ENCODE assay signal across 24 cellular contexts in the genomic region with DNA sequence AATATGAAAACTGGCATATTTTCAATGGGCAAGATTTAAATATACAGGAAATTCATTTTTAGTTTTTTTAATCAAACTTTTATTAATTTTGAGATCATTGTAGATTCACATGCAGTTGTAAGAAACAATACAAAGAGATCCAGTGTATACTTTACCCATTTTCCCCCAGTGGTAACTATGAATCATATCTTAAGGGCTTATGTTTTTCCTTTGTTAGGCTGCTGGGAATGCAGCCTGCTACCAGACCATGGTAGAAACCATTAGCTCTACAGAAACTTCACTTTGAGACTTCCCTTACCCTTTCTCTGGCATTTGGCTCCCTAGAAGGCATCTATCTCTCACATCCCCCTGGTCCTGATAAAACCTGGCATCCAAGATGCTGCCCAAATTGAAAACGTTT.
DNase-seq lines count a peak whose midpoint lies in the region; ATAC-seq and TF ChIP-seq lines count a peak whose summit lies in the region.
"Had no signal": no experiment of that assay in that cellular context is flagged by ENCODE, and none has a peak within 500 bp of the region (broad histone marks: within the 10 kb centered on the region; RNA-seq: fewer than 3 reads in every experiment).

No MANE protein-coding gene starts in this region.

- H3K9me3 Mint-ChIP-seq in chondrocyte (ENCODE audit: low read depth), result peaks cover 10% of the 10 kb centered on the region
- H3K9me3 Mint-ChIP-seq: activated T-helper 1 cell treated with anti-CD3 and anti-CD28 coated beads, Interleukin-12 subunit alpha, Interleukin-12 subunit beta, Interleukin-2, Interleukin-4 antibody, amounts not matched to agents 30 ng/mL and 10 ng/mL and 1 ng/mL, durations not matched to agents 14 hours and 24 hours and 36 hours; dendritic cell treated with granulocyte-macrophage colony-stimulating factor and Interleukin-4, amounts not matched to agents 40 ng/mL and 50 ng/mL, for 4 days had no signal

- no peaks in the 10 kb centered on the region for H3K36me3 Mint-ChIP-seq in chondrocyte (ENCODE audit: low read depth)
- H3K36me3 Mint-ChIP-seq: activated CD8-positive, alpha-beta memory T cell treated with anti-CD3 and anti-CD28 coated beads, Interleukin-2, amount 10 ng/mL, durations not matched to agents 7 days and 5 days; activated naive CD8-positive, alpha-beta T cell had no signal

- CTCF ChIA-PET in BJ (lab: Yijun Ruan, JAX), result no interaction called here

- H3K27me3 ChIP-seq in BJ (ENCODE audit: control insufficient read depth, insufficient read depth, low read length), result no peaks in the 10 kb centered on the region
- H3K27me3 ChIP-seq: brain microvascular endothelial cell, tibial nerve had no signal

- H3K27me3 Mint-ChIP-seq in chondrocyte (ENCODE audit: low read depth), result no peaks in the 10 kb centered on the region
- H3K27me3 Mint-ChIP-seq: activated CD8-positive, alpha-beta memory T cell treated with anti-CD3 and anti-CD28 coated beads, Interleukin-2, amount 10 ng/mL, durations not matched to agents 7 days and 5 days; activated naive CD8-positive, alpha-beta T cell; dendritic cell treated with granulocyte-macrophage colony-stimulating factor and Interleukin-4, amounts not matched to agents 40 ng/mL and 50 ng/mL, for 4 days; progenitor cell of endocrine pancreas had no signal

- ATAC-seq in GM19463 (IDR thresholded peaks at IDR 0.05; ENCODE audit: unreplicated experiment), result no peak
- ATAC-seq in GM19328 (IDR thresholded peaks at IDR 0.05; ENCODE audit: unreplicated experiment), result no peak
- ATAC-seq: activated CD8-positive, alpha-beta memory T cell treated with anti-CD3 and anti-CD28 coated beads, Interleukin-2, amount 10 ng/mL, durations not matched to agents 7 days and 5 days; left colon had no signal

- no peak overlapping the region for H3K27ac ChIP-seq in caudate nucleus (ENCODE audit: low read depth, low read length)
- H3K27ac ChIP-seq: HL-60, skin epidermis, tibial nerve had no signal

- H3K27ac Mint-ChIP-seq in chondrocyte (ENCODE audit: unreplicated experiment), result peak overlapping the region; percentile 65
- H3K27ac Mint-ChIP-seq: activated CD8-positive, alpha-beta memory T cell treated with anti-CD3 and anti-CD28 coated beads, Interleukin-2, amount 10 ng/mL, durations not matched to agents 7 days and 5 days; activated naive CD8-positive, alpha-beta T cell; activated T-helper 1 cell treated with anti-CD3 and anti-CD28 coated beads, Interleukin-12 subunit alpha, Interleukin-12 subunit beta, Interleukin-2, Interleukin-4 antibody, amounts not matched to agents 30 ng/mL and 10 ng/mL and 1 ng/mL, durations not matched to agents 14 hours and 24 hours and 36 hours; dendritic cell treated with granulocyte-macrophage colony-stimulating factor and Interleukin-4, amounts not matched to agents 40 ng/mL and 50 ng/mL, for 4 days; nephron progenitor cell; progenitor cell of endocrine pancreas had no signal

- H3K4me3 ChIP-seq in BJ (ENCODE audit: low read depth, low read length), result no peak overlapping the region
- H3K4me3 ChIP-seq: skin epidermis, tibial nerve had no signal

- H3K36me3 ChIP-seq in BJ (ENCODE audit: control insufficient read depth, insufficient read depth, low read length), result no peaks in the 10 kb centered on the region
- H3K36me3 ChIP-seq: brain microvascular endothelial cell, tibial nerve had no signal

- no peak overlapping the region for H3K4me3 Mint-ChIP-seq in chondrocyte (ENCODE audit: unreplicated experiment)
- H3K4me3 Mint-ChIP-seq: activated CD8-positive, alpha-beta memory T cell treated with anti-CD3 and anti-CD28 coated beads, Interleukin-2, amount 10 ng/mL, durations not matched to agents 7 days and 5 days; activated naive CD8-positive, alpha-beta T cell; activated T-helper 1 cell treated with anti-CD3 and anti-CD28 coated beads, Interleukin-12 subunit alpha, Interleukin-12 subunit beta, Interleukin-2, Interleukin-4 antibody, amounts not matched to agents 30 ng/mL and 10 ng/mL and 1 ng/mL, durations not matched to agents 14 hours and 24 hours and 36 hours; dendritic cell treated with granulocyte-macrophage colony-stimulating factor and Interleukin-4, amounts not matched to agents 40 ng/mL and 50 ng/mL, for 4 days; nephron progenitor cell had no signal

- peaks cover 32% of the 10 kb centered on the region for H3K4me1 Mint-ChIP-seq in chondrocyte (ENCODE audit: low read depth)
- H3K4me1 Mint-ChIP-seq: activated CD8-positive, alpha-beta memory T cell treated with anti-CD3 and anti-CD28 coated beads, Interleukin-2, amount 10 ng/mL, durations not matched to agents 7 days and 5 days had no signal

- POLR2A ChIA-PET in BJ (lab: Charles Lee), result no interaction called here

- DNase-seq in BJ (ENCODE audit: low read depth) (no peak), NCI-H226 (peak; percentile 14), chondrocyte (ENCODE audit: low spot score) (no peak), kidney glomerular epithelial cell (lab: John Stamatoyannopoulos, UW) (peak; percentile 1), caudate nucleus (lab: John Stamatoyannopoulos, UW) (no peak), GM19238 (ENCODE audit: insufficient read length, low spot score) (no peak)
- DNase-seq: activated CD4-positive, alpha-beta T cell treated with anti-CD3 and anti-CD28 coated beads for 4 hours; activated CD8-positive, alpha-beta memory T cell treated with anti-CD3 and anti-CD28 coated beads, Interleukin-2, amount 10 ng/mL, durations not matched to agents 7 days and 5 days; brain microvascular endothelial cell; left colon; NCI-H1417; NCI-H2107; nephron progenitor cell; stimulated activated CD4-positive, alpha-beta T cell treated with anti-CD3 and anti-CD28 coated beads, Interleukin-2, amount 100 ng/mL, for 24 hours; stimulated activated naive CD4-positive, alpha-beta T cell had no signal

- TF ChIP-seq CTCF in BJ (IDR thresholded peaks at IDR 0.05; ENCODE audit: insufficient read depth, low read depth, low read length) (0 out of 2 replicates have a peak, but pooled peaks have one; percentile 5), chondrocyte (IDR thresholded peaks at IDR 0.05) (peak; percentile 7)

Comparison
In these comparisons a context has a peak if more than half of its experiments do, and no peak if none do; other contexts are left out.
1. DNase-seq: peak in NCI-H226 (single experiment) and kidney glomerular epithelial cell (single experiment); none in BJ (single experiment), chondrocyte (single experiment), caudate nucleus (0 of 61) and GM19238 (single experiment).